ENCODE assay signal across 1 cellular context in the genomic region with DNA sequence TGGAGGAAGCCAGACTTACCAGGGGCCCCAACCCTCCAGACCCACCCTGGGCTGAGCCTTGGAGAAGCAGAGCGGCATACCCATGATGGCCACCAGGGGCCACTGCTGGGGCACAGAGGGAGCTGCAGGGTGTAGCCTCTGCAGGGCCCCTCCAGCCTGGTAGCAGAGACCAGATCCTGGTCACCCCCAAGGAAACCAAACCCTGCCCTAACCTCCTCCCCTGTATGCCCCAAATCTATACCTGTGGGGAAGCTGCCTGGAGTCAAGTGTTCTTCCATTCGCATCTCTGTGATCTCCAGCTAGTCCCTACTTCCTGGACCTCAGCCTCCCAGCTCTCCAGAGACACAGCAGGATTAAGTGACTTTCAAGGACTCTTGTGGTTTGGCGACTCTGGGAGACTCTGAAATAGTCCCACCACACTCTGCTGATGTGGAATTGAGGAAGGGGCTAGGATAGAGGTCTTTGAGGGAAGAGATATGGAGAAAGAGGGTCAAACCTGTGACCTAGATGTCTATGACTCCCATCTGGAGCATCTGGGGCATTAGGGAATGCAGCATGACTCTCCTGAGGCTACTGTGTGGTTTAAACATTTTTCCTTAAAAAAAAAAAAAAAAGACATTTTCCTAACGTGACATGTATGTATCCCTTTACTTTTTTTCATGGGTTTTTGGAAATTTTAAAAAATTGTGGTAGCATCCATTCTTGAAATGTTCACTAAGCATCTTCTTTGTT.
TF ChIP-seq lines count a peak whose summit lies in the region.

No MANE protein-coding gene starts in this region.

TF ChIP-seq in K562, 482 proteins besides CTCF, POLR2A, EP300 and RAD21 (continued from another document and continues in another):
- TF ChIP-seq CEBPZ (IDR thresholded peaks at IDR 0.05; ENCODE audit: borderline replicate concordance, low read depth, low read length) = no peak
- TF ChIP-seq E2F6 (IDR thresholded peaks at IDR 0.05; ENCODE audit: borderline replicate concordance in 1 of 2, extremely low read depth in 1 of 2, insufficient read depth in 1 of 2, insufficient read length in 1 of 2, low read depth in 1 of 2, low read length in 1 of 2, poor library complexity in 1 of 2, severe bottlenecking in 1 of 2) = no peak
- TF ChIP-seq TOE1 (IDR thresholded peaks at IDR 0.05; ENCODE audit: borderline replicate concordance) = 0 out of 2 replicates have a peak, but pooled peaks have one; percentile 18
- no peak for TF ChIP-seq TOE1 (CRISPR knock-in tag; IDR thresholded peaks at IDR 0.05; ENCODE audit: borderline replicate concordance, low read depth)
- TF ChIP-seq, protein P1, sequence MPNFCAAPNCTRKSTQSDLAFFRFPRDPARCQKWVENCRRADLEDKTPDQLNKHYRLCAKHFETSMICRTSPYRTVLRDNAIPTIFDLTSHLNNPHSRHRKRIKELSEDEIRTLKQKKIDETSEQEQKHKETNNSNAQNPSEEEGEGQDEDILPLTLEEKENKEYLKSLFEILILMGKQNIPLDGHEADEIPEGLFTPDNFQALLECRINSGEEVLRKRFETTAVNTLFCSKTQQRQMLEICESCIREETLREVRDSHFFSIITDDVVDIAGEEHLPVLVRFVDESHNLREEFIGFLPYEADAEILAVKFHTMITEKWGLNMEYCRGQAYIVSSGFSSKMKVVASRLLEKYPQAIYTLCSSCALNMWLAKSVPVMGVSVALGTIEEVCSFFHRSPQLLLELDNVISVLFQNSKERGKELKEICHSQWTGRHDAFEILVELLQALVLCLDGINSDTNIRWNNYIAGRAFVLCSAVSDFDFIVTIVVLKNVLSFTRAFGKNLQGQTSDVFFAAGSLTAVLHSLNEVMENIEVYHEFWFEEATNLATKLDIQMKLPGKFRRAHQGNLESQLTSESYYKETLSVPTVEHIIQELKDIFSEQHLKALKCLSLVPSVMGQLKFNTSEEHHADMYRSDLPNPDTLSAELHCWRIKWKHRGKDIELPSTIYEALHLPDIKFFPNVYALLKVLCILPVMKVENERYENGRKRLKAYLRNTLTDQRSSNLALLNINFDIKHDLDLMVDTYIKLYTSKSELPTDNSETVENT (CRISPR knock-in tag; IDR thresholded peaks at IDR 0.05) = no peak
- TF ChIP-seq NRF1 (conservative IDR thresholded peaks at IDR 0.05 in 1 of 2, IDR thresholded peaks at IDR 0.05 in 1 of 2) = no peak
- 0 out of 2 replicates have a peak, but pooled peaks have one; percentile 50 for TF ChIP-seq TARDBP (IDR thresholded peaks at IDR 0.05)
- TF ChIP-seq ZNF239 (CRISPR knock-in tag; IDR thresholded peaks at IDR 0.05) = no peak
- no peak for TF ChIP-seq RFX1 (IDR thresholded peaks at IDR 0.05)
- TF ChIP-seq ZNF143 (CRISPR knock-in tag; IDR thresholded peaks at IDR 0.05) = no peak
- no peak for TF ChIP-seq NCOA1 (IDR thresholded peaks at IDR 0.05; ENCODE audit: low read depth)
- TF ChIP-seq SIX5 (IDR thresholded peaks at IDR 0.05; ENCODE audit: borderline replicate concordance in 1 of 2, insufficient read depth in 1 of 2, low read depth in 1 of 2, low read length in 2 of 2) = no peak
- TF ChIP-seq ARID1B (IDR thresholded peaks at IDR 0.05) = no peak
- no peak for TF ChIP-seq PHB (CRISPR knock-in tag; IDR thresholded peaks at IDR 0.05)
- no peak for TF ChIP-seq ZNF584 (CRISPR knock-in tag; IDR thresholded peaks at IDR 0.05; ENCODE audit: low read depth)
- TF ChIP-seq NONO (IDR thresholded peaks at IDR 0.05; ENCODE audit: low read depth in 2 of 2, low read length in 1 of 2) = no peak
- no peak for TF ChIP-seq ZNF398 (CRISPR knock-in tag; IDR thresholded peaks at IDR 0.05)
- TF ChIP-seq ZNF277 (CRISPR knock-in tag; IDR thresholded peaks at IDR 0.05; ENCODE audit: borderline replicate concordance) = no peak
- 0 out of 2 replicates have a peak, but pooled peaks have one; percentile 64 for TF ChIP-seq OTX1 (CRISPR knock-in tag; IDR thresholded peaks at IDR 0.05)
- TF ChIP-seq TEAD4 (IDR thresholded peaks at IDR 0.05; ENCODE audit: low read length) = no peak
- TF ChIP-seq TEAD4 (CRISPR knock-in tag; IDR thresholded peaks at IDR 0.05; ENCODE audit: borderline replicate concordance) = 0 out of 2 replicates have a peak, but pooled peaks have one; percentile 19
- TF ChIP-seq BRF1 (IDR thresholded peaks at IDR 0.05; ENCODE audit: borderline replicate concordance, extremely low read depth, insufficient read length) = no peak
- TF ChIP-seq GATAD2A (IDR thresholded peaks at IDR 0.05) = no peak
- TF ChIP-seq, protein P2, sequence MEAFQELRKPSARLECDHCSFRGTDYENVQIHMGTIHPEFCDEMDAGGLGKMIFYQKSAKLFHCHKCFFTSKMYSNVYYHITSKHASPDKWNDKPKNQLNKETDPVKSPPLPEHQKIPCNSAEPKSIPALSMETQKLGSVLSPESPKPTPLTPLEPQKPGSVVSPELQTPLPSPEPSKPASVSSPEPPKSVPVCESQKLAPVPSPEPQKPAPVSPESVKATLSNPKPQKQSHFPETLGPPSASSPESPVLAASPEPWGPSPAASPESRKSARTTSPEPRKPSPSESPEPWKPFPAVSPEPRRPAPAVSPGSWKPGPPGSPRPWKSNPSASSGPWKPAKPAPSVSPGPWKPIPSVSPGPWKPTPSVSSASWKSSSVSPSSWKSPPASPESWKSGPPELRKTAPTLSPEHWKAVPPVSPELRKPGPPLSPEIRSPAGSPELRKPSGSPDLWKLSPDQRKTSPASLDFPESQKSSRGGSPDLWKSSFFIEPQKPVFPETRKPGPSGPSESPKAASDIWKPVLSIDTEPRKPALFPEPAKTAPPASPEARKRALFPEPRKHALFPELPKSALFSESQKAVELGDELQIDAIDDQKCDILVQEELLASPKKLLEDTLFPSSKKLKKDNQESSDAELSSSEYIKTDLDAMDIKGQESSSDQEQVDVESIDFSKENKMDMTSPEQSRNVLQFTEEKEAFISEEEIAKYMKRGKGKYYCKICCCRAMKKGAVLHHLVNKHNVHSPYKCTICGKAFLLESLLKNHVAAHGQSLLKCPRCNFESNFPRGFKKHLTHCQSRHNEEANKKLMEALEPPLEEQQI (IDR thresholded peaks at IDR 0.05) = no peak
- TF ChIP-seq CHD2 (IDR thresholded peaks at IDR 0.05; ENCODE audit: low read depth, low read length) = no peak
- no peak for TF ChIP-seq SETDB1 (IDR thresholded peaks at IDR 0.05; ENCODE audit: low read length)
- TF ChIP-seq ZNF511 (CRISPR knock-in tag; IDR thresholded peaks at IDR 0.05) = no peak
- 0 out of 2 replicates have a peak, but pooled peaks have one; percentile 10 for TF ChIP-seq CREM (IDR thresholded peaks at IDR 0.05; ENCODE audit: low read depth)
- TF ChIP-seq MIER1 (IDR thresholded peaks at IDR 0.05; ENCODE audit: low read depth) = no peak
- no peak for TF ChIP-seq UBTF (IDR thresholded peaks at IDR 0.05; ENCODE audit: borderline replicate concordance in 1 of 2, low read depth in 2 of 2, low read length in 2 of 2)
- no peak for TF ChIP-seq MCM2 (IDR thresholded peaks at IDR 0.05; ENCODE audit: low read depth)
- peak; percentile 44; the same call in 1 of the 2 replicates for TF ChIP-seq CC2D1A (IDR thresholded peaks at IDR 0.05)
- TF ChIP-seq TEAD2 (tag; IDR thresholded peaks at IDR 0.05) = no peak
- no peak for TF ChIP-seq GTF2E2 (tag; IDR thresholded peaks at IDR 0.05)
- no peak for TF ChIP-seq RBM17 (IDR thresholded peaks at IDR 0.05; ENCODE audit: borderline replicate concordance, low read depth, low read length)
- no peak for TF ChIP-seq ZNF551 (CRISPR knock-in tag; IDR thresholded peaks at IDR 0.05)
- TF ChIP-seq CBFA2T2 (conservative IDR thresholded peaks at IDR 0.05) = no peak
- no peak for TF ChIP-seq NUFIP1 (IDR thresholded peaks at IDR 0.05; ENCODE audit: partially characterized antibody)
- no peak for TF ChIP-seq LCOR (CRISPR knock-in tag; IDR thresholded peaks at IDR 0.05)
- TF ChIP-seq, protein P3, sequence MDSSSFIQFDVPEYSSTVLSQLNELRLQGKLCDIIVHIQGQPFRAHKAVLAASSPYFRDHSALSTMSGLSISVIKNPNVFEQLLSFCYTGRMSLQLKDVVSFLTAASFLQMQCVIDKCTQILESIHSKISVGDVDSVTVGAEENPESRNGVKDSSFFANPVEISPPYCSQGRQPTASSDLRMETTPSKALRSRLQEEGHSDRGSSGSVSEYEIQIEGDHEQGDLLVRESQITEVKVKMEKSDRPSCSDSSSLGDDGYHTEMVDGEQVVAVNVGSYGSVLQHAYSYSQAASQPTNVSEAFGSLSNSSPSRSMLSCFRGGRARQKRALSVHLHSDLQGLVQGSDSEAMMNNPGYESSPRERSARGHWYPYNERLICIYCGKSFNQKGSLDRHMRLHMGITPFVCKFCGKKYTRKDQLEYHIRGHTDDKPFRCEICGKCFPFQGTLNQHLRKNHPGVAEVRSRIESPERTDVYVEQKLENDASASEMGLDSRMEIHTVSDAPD (CRISPR knock-in tag; IDR thresholded peaks at IDR 0.05) = no peak
- no peak for TF ChIP-seq TCF3 (CRISPR knock-in tag; IDR thresholded peaks at IDR 0.05)
- TF ChIP-seq SMAD4 (CRISPR knock-in tag; conservative IDR thresholded peaks at IDR 0.05) = no peak
- no peak for TF ChIP-seq ZNF57 (CRISPR knock-in tag; IDR thresholded peaks at IDR 0.05)
